ENCODE assay signal across 1 cellular context in the genomic region with DNA sequence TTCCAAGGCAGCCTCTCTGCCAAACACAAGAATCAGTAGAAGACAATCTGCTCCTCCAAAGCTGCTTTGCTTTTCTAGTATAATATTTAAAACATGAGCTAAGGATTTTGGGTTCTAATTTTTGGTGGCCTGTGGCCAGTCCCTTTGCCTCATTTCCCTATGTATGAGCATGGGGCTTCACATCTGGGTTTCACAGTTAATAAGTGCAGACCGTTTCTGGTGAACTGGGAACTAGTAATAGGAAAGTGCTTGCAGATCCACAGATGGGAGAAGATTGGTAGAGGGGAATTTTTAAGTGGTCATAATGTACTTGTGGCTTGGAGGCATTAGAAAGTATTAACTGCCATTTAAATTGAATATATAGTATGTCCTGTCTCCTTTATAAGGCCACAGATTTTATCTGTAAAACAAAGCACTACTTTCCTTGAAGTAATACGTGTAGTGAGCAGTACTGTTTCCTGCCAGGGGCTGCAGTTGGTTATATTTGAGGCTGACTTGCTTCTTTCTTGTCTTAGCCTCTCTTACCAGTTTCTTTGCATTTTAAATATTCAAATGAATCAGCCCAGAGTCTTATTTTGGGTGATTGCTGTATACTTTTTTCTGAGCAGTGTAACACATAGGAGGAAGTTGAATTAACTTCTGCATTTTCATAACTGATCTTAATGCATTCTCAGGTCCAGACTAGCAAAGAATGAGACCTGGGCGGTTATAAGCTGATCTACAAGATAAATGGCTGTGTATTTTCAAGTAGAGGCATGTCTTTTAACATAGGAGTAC.
TF ChIP-seq lines count a peak whose summit lies in the region.

No MANE protein-coding gene starts in this region.

TF ChIP-seq in GM23338, 12 proteins besides CTCF, POLR2A, EP300 and RAD21 (continued from another document):
- TF ChIP-seq, protein P1, sequence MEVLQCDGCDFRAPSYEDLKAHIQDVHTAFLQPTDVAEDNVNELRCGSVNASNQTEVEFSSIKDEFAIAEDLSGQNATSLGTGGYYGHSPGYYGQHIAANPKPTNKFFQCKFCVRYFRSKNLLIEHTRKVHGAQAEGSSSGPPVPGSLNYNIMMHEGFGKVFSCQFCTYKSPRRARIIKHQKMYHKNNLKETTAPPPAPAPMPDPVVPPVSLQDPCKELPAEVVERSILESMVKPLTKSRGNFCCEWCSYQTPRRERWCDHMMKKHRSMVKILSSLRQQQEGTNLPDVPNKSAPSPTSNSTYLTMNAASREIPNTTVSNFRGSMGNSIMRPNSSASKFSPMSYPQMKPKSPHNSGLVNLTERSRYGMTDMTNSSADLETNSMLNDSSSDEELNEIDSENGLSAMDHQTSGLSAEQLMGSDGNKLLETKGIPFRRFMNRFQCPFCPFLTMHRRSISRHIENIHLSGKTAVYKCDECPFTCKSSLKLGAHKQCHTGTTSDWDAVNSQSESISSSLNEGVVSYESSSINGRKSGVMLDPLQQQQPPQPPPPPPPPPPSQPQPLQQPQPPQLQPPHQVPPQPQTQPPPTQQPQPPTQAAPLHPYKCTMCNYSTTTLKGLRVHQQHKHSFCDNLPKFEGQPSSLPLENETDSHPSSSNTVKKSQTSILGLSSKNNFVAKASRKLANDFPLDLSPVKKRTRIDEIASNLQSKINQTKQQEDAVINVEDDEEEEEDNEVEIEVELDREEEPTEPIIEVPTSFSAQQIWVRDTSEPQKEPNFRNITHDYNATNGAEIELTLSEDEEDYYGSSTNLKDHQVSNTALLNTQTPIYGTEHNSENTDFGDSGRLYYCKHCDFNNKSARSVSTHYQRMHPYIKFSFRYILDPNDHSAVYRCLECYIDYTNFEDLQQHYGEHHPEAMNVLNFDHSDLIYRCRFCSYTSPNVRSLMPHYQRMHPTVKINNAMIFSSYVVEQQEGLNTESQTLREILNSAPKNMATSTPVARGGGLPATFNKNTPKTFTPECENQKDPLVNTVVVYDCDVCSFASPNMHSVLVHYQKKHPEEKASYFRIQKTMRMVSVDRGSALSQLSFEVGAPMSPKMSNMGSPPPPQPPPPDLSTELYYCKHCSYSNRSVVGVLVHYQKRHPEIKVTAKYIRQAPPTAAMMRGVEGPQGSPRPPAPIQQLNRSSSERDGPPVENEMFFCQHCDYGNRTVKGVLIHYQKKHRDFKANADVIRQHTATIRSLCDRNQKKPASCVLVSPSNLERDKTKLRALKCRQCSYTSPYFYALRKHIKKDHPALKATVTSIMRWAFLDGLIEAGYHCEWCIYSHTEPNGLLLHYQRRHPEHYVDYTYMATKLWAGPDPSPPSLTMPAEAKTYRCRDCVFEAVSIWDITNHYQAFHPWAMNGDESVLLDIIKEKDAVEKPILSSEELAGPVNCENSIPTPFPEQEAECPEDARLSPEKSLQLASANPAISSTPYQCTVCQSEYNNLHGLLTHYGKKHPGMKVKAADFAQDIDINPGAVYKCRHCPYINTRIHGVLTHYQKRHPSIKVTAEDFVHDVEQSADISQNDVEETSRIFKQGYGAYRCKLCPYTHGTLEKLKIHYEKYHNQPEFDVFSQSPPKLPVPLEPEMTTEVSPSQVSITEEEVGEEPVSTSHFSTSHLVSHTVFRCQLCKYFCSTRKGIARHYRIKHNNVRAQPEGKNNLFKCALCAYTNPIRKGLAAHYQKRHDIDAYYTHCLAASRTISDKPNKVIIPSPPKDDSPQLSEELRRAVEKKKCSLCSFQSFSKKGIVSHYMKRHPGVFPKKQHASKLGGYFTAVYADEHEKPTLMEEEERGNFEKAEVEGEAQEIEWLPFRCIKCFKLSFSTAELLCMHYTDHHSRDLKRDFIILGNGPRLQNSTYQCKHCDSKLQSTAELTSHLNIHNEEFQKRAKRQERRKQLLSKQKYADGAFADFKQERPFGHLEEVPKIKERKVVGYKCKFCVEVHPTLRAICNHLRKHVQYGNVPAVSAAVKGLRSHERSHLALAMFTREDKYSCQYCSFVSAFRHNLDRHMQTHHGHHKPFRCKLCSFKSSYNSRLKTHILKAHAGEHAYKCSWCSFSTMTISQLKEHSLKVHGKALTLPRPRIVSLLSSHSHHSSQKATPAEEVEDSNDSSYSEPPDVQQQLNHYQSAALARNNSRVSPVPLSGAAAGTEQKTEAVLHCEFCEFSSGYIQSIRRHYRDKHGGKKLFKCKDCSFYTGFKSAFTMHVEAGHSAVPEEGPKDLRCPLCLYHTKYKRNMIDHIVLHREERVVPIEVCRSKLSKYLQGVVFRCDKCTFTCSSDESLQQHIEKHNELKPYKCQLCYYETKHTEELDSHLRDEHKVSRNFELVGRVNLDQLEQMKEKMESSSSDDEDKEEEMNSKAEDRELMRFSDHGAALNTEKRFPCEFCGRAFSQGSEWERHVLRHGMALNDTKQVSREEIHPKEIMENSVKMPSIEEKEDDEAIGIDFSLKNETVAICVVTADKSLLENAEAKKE (CRISPR knock-in tag; IDR thresholded peaks at IDR 0.05) = no peak
